ENCODE assay signal across 1 cellular context in the genomic region with DNA sequence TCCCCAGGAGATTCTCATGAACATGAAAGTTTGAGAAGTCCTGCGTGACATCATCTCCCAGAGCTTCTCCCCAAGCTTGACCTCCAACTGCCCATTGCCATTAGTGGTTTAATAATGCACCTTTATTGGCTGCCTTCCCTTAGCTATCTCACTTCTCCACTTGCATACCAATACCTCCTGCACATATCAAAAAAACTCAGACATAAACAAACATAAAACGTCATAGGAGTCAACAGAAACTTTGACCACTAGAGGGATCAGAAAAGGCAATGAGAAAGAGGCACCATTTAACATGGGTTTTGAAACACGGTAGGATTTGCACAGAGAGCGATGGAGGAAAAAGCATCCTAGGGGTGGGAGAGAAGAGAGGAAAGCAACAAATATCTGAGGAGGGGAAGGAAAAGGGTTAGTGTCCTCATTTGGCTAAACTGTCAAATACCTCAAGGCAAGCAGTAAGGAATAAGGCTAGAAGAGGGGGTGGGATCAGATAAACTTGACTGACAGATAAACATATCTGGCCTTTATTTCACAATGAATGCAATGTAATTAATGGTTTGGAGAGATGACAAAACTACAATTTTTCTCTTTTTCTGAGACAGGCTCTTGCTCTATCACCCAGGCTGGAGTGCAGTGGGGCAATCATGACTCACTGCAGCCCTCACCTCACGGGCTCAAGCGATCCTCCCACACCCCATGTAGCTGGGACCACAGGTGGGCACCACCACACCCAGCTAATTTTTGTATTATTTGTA.
TF ChIP-seq lines count a peak whose summit lies in the region.

No MANE protein-coding gene starts in this region.

TF ChIP-seq in GM12878, 131 proteins besides CTCF, POLR2A, EP300 and RAD21 (continued from another document):
- TF ChIP-seq, protein P1, sequence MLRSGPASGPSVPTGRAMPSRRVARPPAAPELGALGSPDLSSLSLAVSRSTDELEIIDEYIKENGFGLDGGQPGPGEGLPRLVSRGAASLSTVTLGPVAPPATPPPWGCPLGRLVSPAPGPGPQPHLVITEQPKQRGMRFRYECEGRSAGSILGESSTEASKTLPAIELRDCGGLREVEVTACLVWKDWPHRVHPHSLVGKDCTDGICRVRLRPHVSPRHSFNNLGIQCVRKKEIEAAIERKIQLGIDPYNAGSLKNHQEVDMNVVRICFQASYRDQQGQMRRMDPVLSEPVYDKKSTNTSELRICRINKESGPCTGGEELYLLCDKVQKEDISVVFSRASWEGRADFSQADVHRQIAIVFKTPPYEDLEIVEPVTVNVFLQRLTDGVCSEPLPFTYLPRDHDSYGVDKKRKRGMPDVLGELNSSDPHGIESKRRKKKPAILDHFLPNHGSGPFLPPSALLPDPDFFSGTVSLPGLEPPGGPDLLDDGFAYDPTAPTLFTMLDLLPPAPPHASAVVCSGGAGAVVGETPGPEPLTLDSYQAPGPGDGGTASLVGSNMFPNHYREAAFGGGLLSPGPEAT (IDR thresholded peaks at IDR 0.05; ENCODE audit: low read depth), result no peak
